Comparison of ENCODE assay signal across 8 cellular contexts in the genomic region with DNA sequence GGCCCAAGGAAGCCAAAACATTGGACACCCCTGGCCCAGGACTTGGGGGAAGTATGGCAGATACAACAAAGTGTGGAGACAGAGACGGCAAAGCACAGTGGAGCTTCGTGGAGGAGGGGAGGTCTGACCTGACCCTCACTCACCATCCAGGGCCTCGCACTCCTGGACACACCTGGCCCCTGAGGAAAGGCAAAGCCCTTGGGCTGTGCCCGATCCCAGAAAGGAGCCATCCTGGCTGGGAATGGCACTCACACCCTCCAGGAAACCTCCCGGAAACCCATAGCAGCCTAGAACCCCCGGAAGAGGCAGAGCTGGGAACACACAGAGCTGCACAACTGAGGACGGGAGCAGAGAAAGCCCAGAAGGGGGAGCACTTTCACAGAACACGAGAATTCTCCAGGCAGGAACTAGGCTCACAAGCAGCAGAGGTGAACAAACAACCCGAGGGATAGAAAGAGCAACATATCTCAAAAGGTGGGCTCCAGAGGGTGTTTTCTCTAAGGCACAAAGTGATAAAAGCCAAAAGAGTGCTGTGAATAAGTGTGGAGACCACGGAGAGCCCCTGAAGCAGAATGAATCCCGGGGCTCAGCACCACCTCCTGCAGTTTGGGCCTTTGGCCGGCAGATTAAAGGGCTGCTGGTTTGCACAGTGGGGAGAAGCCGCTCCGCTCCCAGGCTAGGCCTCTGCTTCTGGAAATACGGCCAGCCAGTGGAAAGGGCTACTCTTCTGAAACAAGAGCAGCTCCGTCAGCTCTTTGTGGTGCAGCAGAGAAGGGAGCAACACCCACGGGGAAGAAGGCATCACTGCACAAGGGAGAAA.
DNase-seq lines count a peak whose midpoint lies in the region; ATAC-seq and TF ChIP-seq lines count a peak whose summit lies in the region.

No MANE protein-coding gene starts in this region.

- H3K9ac ChIP-seq in neuronal stem cell (ENCODE audit: low read depth, low read length, poor library complexity) = no peak overlapping the region

- no peak for ATAC-seq in natural killer cell

- no peaks in the 10 kb centered on the region for H3K9me3 ChIP-seq in neuronal stem cell (replicated peaks in 1 of 2; ENCODE audit: control insufficient read depth in 2 of 2, insufficient read depth in 1 of 2, low read depth in 1 of 2, low read length in 2 of 2)

- H3K27me3 Mint-ChIP-seq in activated T-helper 1 cell treated with anti-CD3 and anti-CD28 coated beads, Interleukin-12 subunit alpha, Interleukin-12 subunit beta, Interleukin-2, Interleukin-4 antibody, amounts not matched to agents 30 ng/mL and 10 ng/mL and 1 ng/mL, durations not matched to agents 14 hours and 24 hours and 36 hours (ENCODE audit: insufficient read depth) = no peaks in the 10 kb centered on the region
- no peaks in the 10 kb centered on the region for H3K27me3 Mint-ChIP-seq in natural killer cell (ENCODE audit: low read depth in 2 of 2)

- WGBS in neuronal stem cell (ENCODE audit: extremely low coverage in 2 of 2, insufficient read length in 2 of 2, insufficient replicate concordance in 1 of 2), 2 donors = no CpG with 5 or more reads among the region's 17 CpGs

- no peak overlapping the region for H2BK120ac ChIP-seq in neuronal stem cell (ENCODE audit: low read depth, low read length)

- H3K18ac ChIP-seq in neuronal stem cell (ENCODE audit: low read length) = peak overlapping the region; percentile 20

- no peak overlapping the region for H2AK5ac ChIP-seq in neuronal stem cell (ENCODE audit: low read depth, low read length)

- H3K27ac Mint-ChIP-seq in activated T-helper 1 cell treated with anti-CD3 and anti-CD28 coated beads, Interleukin-12 subunit alpha, Interleukin-12 subunit beta, Interleukin-2, Interleukin-4 antibody, amounts not matched to agents 30 ng/mL and 10 ng/mL and 1 ng/mL, durations not matched to agents 14 hours and 24 hours and 36 hours = no peak overlapping the region
- H3K27ac Mint-ChIP-seq in natural killer cell = peak overlapping the region in 1 of 2 donors; percentile 14

- H3K4me2 ChIP-seq in neuronal stem cell (ENCODE audit: insufficient read depth, low read length, poor library complexity, severe bottlenecking) = no peak overlapping the region

- H3K36me3 ChIP-seq in neuronal stem cell (replicated peaks in 1 of 2; ENCODE audit: control insufficient read depth in 2 of 2, insufficient read depth in 2 of 2, low read length in 2 of 2) = peaks cover 58 to 95% of the 10 kb centered on the region in 2 donors

- no peak overlapping the region for H2BK5ac ChIP-seq in neuronal stem cell (ENCODE audit: low read length)

- no peak overlapping the region for H4K8ac ChIP-seq in neuronal stem cell (ENCODE audit: low read depth, low read length)

- H3K4me3 Mint-ChIP-seq in activated T-helper 1 cell treated with anti-CD3 and anti-CD28 coated beads, Interleukin-12 subunit alpha, Interleukin-12 subunit beta, Interleukin-2, Interleukin-4 antibody, amounts not matched to agents 30 ng/mL and 10 ng/mL and 1 ng/mL, durations not matched to agents 14 hours and 24 hours and 36 hours = no peak overlapping the region
- H3K4me3 Mint-ChIP-seq in natural killer cell = no peak overlapping the region

- peak; percentile 84 for TF ChIP-seq CTCF in WI38 (IDR thresholded peaks at IDR 0.05; ENCODE audit: low read depth, low read length)
- no peak for TF ChIP-seq CTCF in natural killer cell (IDR thresholded peaks at IDR 0.05)

- H2AFZ ChIP-seq in neuronal stem cell (ENCODE audit: low read length) = no peak overlapping the region

- H3K4me1 Mint-ChIP-seq in activated T-helper 1 cell treated with anti-CD3 and anti-CD28 coated beads, Interleukin-12 subunit alpha, Interleukin-12 subunit beta, Interleukin-2, Interleukin-4 antibody, amounts not matched to agents 30 ng/mL and 10 ng/mL and 1 ng/mL, durations not matched to agents 14 hours and 24 hours and 36 hours (ENCODE audit: low read depth) = no peaks in the 10 kb centered on the region
- peaks cover 5 to 17% of the 10 kb centered on the region in 2 donors for H3K4me1 Mint-ChIP-seq in natural killer cell

- peak overlapping the region; percentile 36 for H3K27ac ChIP-seq in neuronal stem cell (replicated peaks; ENCODE audit: low read length)

- H3K27me3 ChIP-seq in neuronal stem cell (ENCODE audit: control insufficient read depth in 3 of 3, insufficient read depth in 3 of 3, low read depth in 1 of 3, low read length in 3 of 3) = no peaks in the 10 kb centered on the region

- no peak overlapping the region for H4K91ac ChIP-seq in neuronal stem cell (ENCODE audit: low read depth, low read length, poor library complexity)

- intact Hi-C loops in activated T-helper 1 cell treated with anti-CD3 and anti-CD28 coated beads, Interleukin-12 subunit alpha, Interleukin-12 subunit beta, Interleukin-2, Interleukin-4 antibody, amounts not matched to agents 30 ng/mL and 10 ng/mL and 1 ng/mL, durations not matched to agents 14 hours and 24 hours and 36 hours (cut with micrococcal nuclease) = loop anchor here (5.0 kb wide), 2 partner anchors 113 to 147 kb away; no protein-coding TSS in a partner anchor
- intact Hi-C loops in natural killer cell (cut with micrococcal nuclease) = loop anchor here (5.0 kb wide), 1 partner anchor 108 kb away; a partner anchor contains a TSS

- H3K14ac ChIP-seq in neuronal stem cell (ENCODE audit: low read length) = no peak overlapping the region

- peaks cover 43% of the 10 kb centered on the region for H3K36me3 Mint-ChIP-seq in activated T-helper 1 cell treated with anti-CD3 and anti-CD28 coated beads, Interleukin-12 subunit alpha, Interleukin-12 subunit beta, Interleukin-2, Interleukin-4 antibody, amounts not matched to agents 30 ng/mL and 10 ng/mL and 1 ng/mL, durations not matched to agents 14 hours and 24 hours and 36 hours (ENCODE audit: low read depth)
- H3K36me3 Mint-ChIP-seq in natural killer cell = no peaks in the 10 kb centered on the region

- H2BK15ac ChIP-seq in neuronal stem cell (ENCODE audit: low read length) = no peak overlapping the region

- H3K79me1 ChIP-seq in neuronal stem cell (ENCODE audit: low read depth, low read length) = peaks cover 3% of the 10 kb centered on the region

- H3K9me3 Mint-ChIP-seq in activated T-helper 1 cell treated with anti-CD3 and anti-CD28 coated beads, Interleukin-12 subunit alpha, Interleukin-12 subunit beta, Interleukin-2, Interleukin-4 antibody, amounts not matched to agents 30 ng/mL and 10 ng/mL and 1 ng/mL, durations not matched to agents 14 hours and 24 hours and 36 hours = no peaks in the 10 kb centered on the region
- no peaks in the 10 kb centered on the region for H3K9me3 Mint-ChIP-seq in natural killer cell

- H3K4me3 ChIP-seq in WI38 (ENCODE audit: low read depth, low read length) (no peak overlapping the region), neuronal stem cell (ENCODE audit: low read length in 2 of 2) (no peak overlapping the region)

- H3K23ac ChIP-seq in neuronal stem cell (ENCODE audit: low read depth, low read length, poor library complexity) = no peak overlapping the region

- H3K4ac ChIP-seq in neuronal stem cell (ENCODE audit: low read length) = no peak overlapping the region

- no peak overlapping the region for H2BK12ac ChIP-seq in neuronal stem cell (ENCODE audit: low read length)

- DNase-seq in NCI-H2171 treated with DMSO at 0.1 percent for 48 hours (lab: John Stamatoyannopoulos, UW) (peak; percentile 18), NCI-H2171 (lab: John Stamatoyannopoulos, UW) (no peak), HuH-7.5 (ENCODE audit: low spot score) (peak; percentile 47), foreskin melanocyte (peak; percentile 40), neuronal stem cell (ENCODE audit: low spot score) (peak; percentile 58), natural killer cell (no peak)
- no peak for DNase-seq in activated T-helper 1 cell treated with anti-CD3 and anti-CD28 coated beads, Interleukin-12 subunit alpha, Interleukin-12 subunit beta, Interleukin-2, Interleukin-4 antibody, amounts not matched to agents 30 ng/mL and 10 ng/mL and 1 ng/mL, durations not matched to agents 14 hours and 24 hours and 36 hours (ENCODE audit: low spot score)

- peaks cover 0 to 3% of the 10 kb centered on the region in 2 donors for H3K4me1 ChIP-seq in neuronal stem cell (ENCODE audit: control insufficient read depth in 2 of 2, insufficient read depth in 1 of 2, low read depth in 1 of 2, low read length in 2 of 2)

Comparison
In these comparisons a context has a peak if more than half of its experiments do, and no peak if none do; other contexts are left out.
1. DNase-seq: peak in NCI-H2171 treated with DMSO at 0.1 percent for 48 hours (single experiment), HuH-7.5 (single experiment), foreskin melanocyte (single experiment) and neuronal stem cell (single experiment); none in NCI-H2171 (single experiment), activated T-helper 1 cell treated with anti-CD3 and anti-CD28 coated beads, Interleukin-12 subunit alpha, Interleukin-12 subunit beta, Interleukin-2, Interleukin-4 antibody, amounts not matched to agents 30 ng/mL and 10 ng/mL and 1 ng/mL, durations not matched to agents 14 hours and 24 hours and 36 hours (single experiment) and natural killer cell (single experiment).